9 cellular contexts compared by ENCODE assay signal in the genomic region with DNA sequence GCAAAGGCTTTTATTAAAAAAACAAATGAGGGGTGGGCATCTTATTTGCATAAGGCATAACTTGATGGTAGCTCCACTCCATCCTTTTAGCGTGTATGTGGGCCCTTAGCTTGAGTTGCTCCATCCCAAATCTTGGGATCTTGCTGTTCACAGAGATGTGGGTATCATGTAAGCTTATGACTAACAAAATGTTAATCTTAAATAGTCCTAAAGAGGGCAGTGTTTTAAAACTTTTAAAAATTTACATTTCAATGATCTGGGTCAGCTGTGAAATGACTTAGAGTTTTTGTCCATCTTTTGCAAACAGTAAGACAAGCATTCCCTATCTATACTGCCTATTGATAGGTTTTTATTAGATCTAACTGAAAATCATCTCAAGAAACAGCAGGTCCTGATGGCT.
DNase-seq lines count a peak whose midpoint lies in the region; ATAC-seq and TF ChIP-seq lines count a peak whose summit lies in the region.
"Had no signal": no experiment of that assay in that cellular context is flagged by ENCODE, and none has a peak within 500 bp of the region (broad histone marks: within the 10 kb centered on the region; RNA-seq: fewer than 3 reads in every experiment).

No MANE protein-coding gene starts in this region.

- no peaks in the 10 kb centered on the region for H3K36me3 ChIP-seq in uterus

- H3K4me3 ChIP-seq in epithelial cell of esophagus (ENCODE audit: low read length) (no peak overlapping the region), uterus (no peak overlapping the region)

- intact Hi-C loops in uterus (cut with DNase I; ENCODE audit: low total_unique reads): no loop called here

- no peaks in the 10 kb centered on the region for H3K27me3 Mint-ChIP-seq in effector memory CD8-positive, alpha-beta T cell
- H3K27me3 Mint-ChIP-seq: activated CD4-positive, alpha-beta T cell treated with anti-CD3 and anti-CD28 coated beads for 36 hours had no signal

- no peaks in the 10 kb centered on the region for H3K9me3 ChIP-seq in uterus

- no peaks in the 10 kb centered on the region for H3K27me3 ChIP-seq in uterus

- H3K9me3 Mint-ChIP-seq in effector memory CD8-positive, alpha-beta T cell: no peaks in the 10 kb centered on the region

- no peak for TF ChIP-seq CTCF in epithelial cell of esophagus (IDR thresholded peaks at IDR 0.05; ENCODE audit: insufficient read depth, low read depth, low read length, missing control alignments)
- TF ChIP-seq CTCF in uterus (IDR thresholded peaks at IDR 0.05): no peak

- H3K36me3 Mint-ChIP-seq in effector memory CD8-positive, alpha-beta T cell (ENCODE audit: insufficient read depth): no peaks in the 10 kb centered on the region

- no peak overlapping the region for H3K4me3 Mint-ChIP-seq in effector memory CD8-positive, alpha-beta T cell
- H3K4me3 Mint-ChIP-seq: activated CD4-positive, alpha-beta T cell treated with anti-CD3 and anti-CD28 coated beads for 36 hours had no signal

- no peak for TF ChIP-seq POLR2A in uterus (IDR thresholded peaks at IDR 0.05)

- no peaks in the 10 kb centered on the region for H3K4me1 Mint-ChIP-seq in effector memory CD8-positive, alpha-beta T cell (ENCODE audit: low read depth in 2 of 2)
- H3K4me1 Mint-ChIP-seq: activated CD4-positive, alpha-beta T cell treated with anti-CD3 and anti-CD28 coated beads for 36 hours had no signal

- peak; percentile 54 for ATAC-seq in GM18868 (IDR thresholded peaks at IDR 0.05; ENCODE audit: unreplicated experiment)
- ATAC-seq in effector memory CD8-positive, alpha-beta T cell (replicated peaks): no peak
- ATAC-seq in GM21515 (IDR thresholded peaks at IDR 0.05; ENCODE audit: unreplicated experiment): no peak

- H3K27ac Mint-ChIP-seq in effector memory CD8-positive, alpha-beta T cell: no peak overlapping the region
- H3K27ac Mint-ChIP-seq: activated CD4-positive, alpha-beta T cell treated with anti-CD3 and anti-CD28 coated beads for 36 hours had no signal

- DNase-seq in AG08396 (ENCODE audit: low spot score) (peak; percentile 4), NCI-H2171 treated with DMSO at 0.1 percent for 48 hours (lab: John Stamatoyannopoulos, UW) (peak; percentile 61), epithelial cell of esophagus (ENCODE audit: low read depth) (peak; percentile 15), uterus (no peak), HCEC 1CT (no peak)
- DNase-seq in effector memory CD8-positive, alpha-beta T cell: no peak
- DNase-seq: activated CD4-positive, alpha-beta T cell treated with anti-CD3 and anti-CD28 coated beads for 36 hours had no signal

- no peaks in the 10 kb centered on the region for H3K4me1 ChIP-seq in uterus

- no peak overlapping the region for H3K27ac ChIP-seq in uterus

Comparison
In these comparisons a context has a peak if more than half of its experiments do, and no peak if none do; other contexts are left out.
1. DNase-seq: peak in AG08396 (single experiment), NCI-H2171 treated with DMSO at 0.1 percent for 48 hours (single experiment) and epithelial cell of esophagus (single experiment); none in uterus (0 of 2), effector memory CD8-positive, alpha-beta T cell (0 of 3) and HCEC 1CT (single experiment).